8 cellular contexts compared by ENCODE assay signal in the genomic region with DNA sequence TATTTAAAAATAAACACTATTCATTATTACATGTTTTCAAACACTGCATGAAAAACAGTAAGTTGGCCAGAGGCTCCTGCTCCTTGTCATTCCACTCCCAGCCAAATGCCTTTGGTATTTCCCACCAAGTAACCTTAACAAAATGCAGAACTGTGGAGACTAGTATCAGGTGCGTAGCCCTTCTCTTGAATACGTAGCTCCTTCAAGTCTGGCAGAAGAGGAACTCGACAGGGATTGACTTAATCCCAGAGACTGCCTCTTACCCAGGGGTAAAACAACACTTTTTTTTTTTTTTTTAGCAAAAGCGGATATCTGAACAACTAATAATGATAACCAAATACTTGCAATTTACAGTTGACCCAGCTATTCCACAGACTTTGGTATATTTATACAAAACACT. TPM values are rescaled to one million over a fixed set of nuclear protein-coding genes. Genes with fewer than 3 reads are reported as not detected.
A peak's percentile ranks its signal among the peaks of the same experiment; 100 is the strongest.
DNase-seq lines count a peak whose midpoint lies in the region.

No MANE protein-coding gene starts in this region.

- POLR2A ChIA-PET in activated CD4-positive, alpha-beta memory T cell treated with anti-CD3 and anti-CD28 coated beads for 36 hours (lab: Charles Lee) = interaction anchor here (0.7 to 1.6 kb wide), 3 partner anchors 9 to 62 kb away, joined by 3 to 4 read pairs (median 4); partner anchors contain the start of gene RNF13

- CTCF ChIA-PET in activated CD4-positive, alpha-beta memory T cell treated with anti-CD3 and anti-CD28 coated beads for 36 hours (lab: Charles Lee) = interaction anchor here (0.7 to 3.0 kb wide), 12 partner anchors 13 to 220 kb away, joined by 3 to 29 read pairs (median 4); partner anchors contain the start of gene WWTR1

- H3K27ac ChIP-seq in iPS-18a (ENCODE audit: low read length) (peak overlapping the region; percentile 45), stomach smooth muscle (ENCODE audit: low read length) (no peak overlapping the region)

- no peak for DNase-seq in T-helper 2 cell treated with Interferon-gamma antibody and Interleukin-4, amounts not matched to agents 5 μg/mL and 100 μg/mL, for 36 hours (ENCODE audit: low spot score)
- DNase-seq in T-helper 2 cell (no peak), iPS-NIHi7 (ENCODE audit: extremely low spot score) (no peak), iPS-NIHi11 (ENCODE audit: low spot score) (no peak), NCI-H1105 treated with DMSO at 0.1 percent for 48 hours (lab: John Stamatoyannopoulos, UW) (no peak)
- no peak for DNase-seq in activated CD4-positive, alpha-beta memory T cell treated with anti-CD3 and anti-CD28 coated beads for 36 hours

- peaks cover 9% of the 10 kb centered on the region for H3K27me3 Mint-ChIP-seq in T-helper 2 cell treated with Interferon-gamma antibody and Interleukin-4, amounts not matched to agents 5 μg/mL and 100 μg/mL, for 36 hours (ENCODE audit: low read depth)
- H3K27me3 Mint-ChIP-seq in activated CD4-positive, alpha-beta memory T cell treated with anti-CD3 and anti-CD28 coated beads for 36 hours = no peaks in the 10 kb centered on the region

- peaks cover 28% of the 10 kb centered on the region for H3K36me3 Mint-ChIP-seq in T-helper 2 cell treated with Interferon-gamma antibody and Interleukin-4, amounts not matched to agents 5 μg/mL and 100 μg/mL, for 36 hours (ENCODE audit: low read depth)
- peaks cover 27% of the 10 kb centered on the region for H3K36me3 Mint-ChIP-seq in activated CD4-positive, alpha-beta memory T cell treated with anti-CD3 and anti-CD28 coated beads for 36 hours

- H3K36me3 ChIP-seq in iPS-18a (ENCODE audit: control insufficient read depth, low read depth, low read length) (peaks cover 30% of the 10 kb centered on the region), stomach smooth muscle (ENCODE audit: control insufficient read depth in 2 of 2, insufficient read depth in 2 of 2, low read length in 2 of 2) (peaks cover 11 to 19% of the 10 kb centered on the region in 2 donors)

- H3K27me3 ChIP-seq in iPS-18a (ENCODE audit: control insufficient read depth, insufficient read depth, low read length) = no peaks in the 10 kb centered on the region
- no peaks in the 10 kb centered on the region for H3K27me3 ChIP-seq in stomach smooth muscle (ENCODE audit: control insufficient read depth in 1 of 2, insufficient read depth in 2 of 2, low read length in 2 of 2)

- H3K4me3 ChIP-seq in iPS-18a (ENCODE audit: low read length) (peak overlapping the region; percentile 98), stomach smooth muscle (ENCODE audit: low read length in 2 of 2) (peak overlapping the region; percentile 88 to 94)

- H3K9me3 ChIP-seq in iPS-18a (ENCODE audit: control insufficient read depth, low read depth, low read length) (no peaks in the 10 kb centered on the region), stomach smooth muscle (ENCODE audit: control insufficient read depth in 2 of 2, low read length in 2 of 2) (no peaks in the 10 kb centered on the region)

- peak overlapping the region; percentile 87 for H3K27ac Mint-ChIP-seq in T-helper 2 cell treated with Interferon-gamma antibody and Interleukin-4, amounts not matched to agents 5 μg/mL and 100 μg/mL, for 36 hours
- H3K27ac Mint-ChIP-seq in activated CD4-positive, alpha-beta memory T cell treated with anti-CD3 and anti-CD28 coated beads for 36 hours = peak overlapping the region; percentile 87

- H3K4me1 ChIP-seq in iPS-18a (ENCODE audit: control insufficient read depth, low read depth, low read length) (peaks cover 2% of the 10 kb centered on the region), stomach smooth muscle (ENCODE audit: control insufficient read depth, insufficient read depth, low read length) (peaks cover 4% of the 10 kb centered on the region)

- H3K9ac ChIP-seq in iPS-18a (ENCODE audit: low read length) (peak overlapping the region; percentile 84), stomach smooth muscle (ENCODE audit: low read length in 2 of 2) (peak overlapping the region; percentile 58 to 81)

- peaks cover 20% of the 10 kb centered on the region for H3K4me1 Mint-ChIP-seq in T-helper 2 cell treated with Interferon-gamma antibody and Interleukin-4, amounts not matched to agents 5 μg/mL and 100 μg/mL, for 36 hours (ENCODE audit: low read depth)
- H3K4me1 Mint-ChIP-seq in activated CD4-positive, alpha-beta memory T cell treated with anti-CD3 and anti-CD28 coated beads for 36 hours (ENCODE audit: low read depth) = peaks cover 22% of the 10 kb centered on the region

- peak overlapping the region; percentile 95 for H3K4me3 Mint-ChIP-seq in T-helper 2 cell treated with Interferon-gamma antibody and Interleukin-4, amounts not matched to agents 5 μg/mL and 100 μg/mL, for 36 hours
- peak overlapping the region; percentile 90 for H3K4me3 Mint-ChIP-seq in activated CD4-positive, alpha-beta memory T cell treated with anti-CD3 and anti-CD28 coated beads for 36 hours

- intact Hi-C loops in activated CD4-positive, alpha-beta memory T cell treated with anti-CD3 and anti-CD28 coated beads for 36 hours (cut with micrococcal nuclease) = no loop called here

- no peaks in the 10 kb centered on the region for H3K9me3 Mint-ChIP-seq in T-helper 2 cell treated with Interferon-gamma antibody and Interleukin-4, amounts not matched to agents 5 μg/mL and 100 μg/mL, for 36 hours
- H3K9me3 Mint-ChIP-seq in activated CD4-positive, alpha-beta memory T cell treated with anti-CD3 and anti-CD28 coated beads for 36 hours = no peaks in the 10 kb centered on the region

RNA-seq across cellular contexts. Expression of gene COMMD2, which starts 0.7 kb away (rescaled TPM):
- 10 to 100 TPM; 28.4 to 34.4 TPM for total RNA-seq in activated CD4-positive, alpha-beta memory T cell treated with anti-CD3 and anti-CD28 coated beads for 36 hours

RNA-seq across cellular contexts. Expression of gene ANKUB1, which starts 40.8 kb away (rescaled TPM):
- not detected for total RNA-seq in activated CD4-positive, alpha-beta memory T cell treated with anti-CD3 and anti-CD28 coated beads for 36 hours
